Comparison of ENCODE assay signal across 8 cellular contexts in genomic region chr18:12703096-12703567, GRCh38.
DNase-seq lines count a peak whose midpoint lies in the region; ATAC-seq lines count a peak whose summit lies in the region.

No MANE protein-coding gene starts in this region.

- H3K27me3 ChIP-seq in muscle layer of duodenum (ENCODE audit: low read depth, low read length), result no peaks in the 10 kb centered on the region

- H3K4me3 ChIP-seq in muscle layer of duodenum (ENCODE audit: low read depth in 1 of 2, low read length in 2 of 2), result peak overlapping the region; percentile 91 to 98

- DNase-seq in caudate nucleus (lab: John Stamatoyannopoulos, UW) (no peak), NCI-H1048 (lab: John Stamatoyannopoulos, UW) (no peak), NCI-H1694 treated with DMSO at 0.1 percent for 48 hours (lab: John Stamatoyannopoulos, UW) (no peak)
- DNase-seq in activated CD4-positive, alpha-beta T cell treated with anti-CD3 and anti-CD28 coated beads, Interleukin-2, amount 50 U/mL, for 48 hours, result no peak

- H3K4me1 ChIP-seq in muscle layer of duodenum (ENCODE audit: control insufficient read depth in 1 of 2, insufficient read depth in 2 of 2, low read length in 2 of 2), result peaks cover 0 to 24% of the 10 kb centered on the region in 2 donors

- H3K27ac ChIP-seq in caudate nucleus (ENCODE audit: low read depth, low read length) (peak overlapping the region; percentile 99), muscle layer of duodenum (ENCODE audit: low read length) (peak overlapping the region; percentile 93)

- peaks cover 10 to 22% of the 10 kb centered on the region in 2 donors for H3K36me3 ChIP-seq in muscle layer of duodenum (ENCODE audit: control insufficient read depth in 1 of 2, insufficient read depth in 2 of 2, low read length in 2 of 2)

- ATAC-seq in GM18867 (IDR thresholded peaks at IDR 0.05; ENCODE audit: unreplicated experiment), result peak; percentile 35
- peak; percentile 30 for ATAC-seq in HG03521 (IDR thresholded peaks at IDR 0.05; ENCODE audit: unreplicated experiment)
- ATAC-seq in HG03108 (IDR thresholded peaks at IDR 0.05; ENCODE audit: unreplicated experiment), result no peak

- no peaks in the 10 kb centered on the region for H3K9me3 ChIP-seq in muscle layer of duodenum (ENCODE audit: control insufficient read depth in 1 of 2, low read length in 2 of 2)
